ENCODE assay signal across 8 cellular contexts in the genomic region with DNA sequence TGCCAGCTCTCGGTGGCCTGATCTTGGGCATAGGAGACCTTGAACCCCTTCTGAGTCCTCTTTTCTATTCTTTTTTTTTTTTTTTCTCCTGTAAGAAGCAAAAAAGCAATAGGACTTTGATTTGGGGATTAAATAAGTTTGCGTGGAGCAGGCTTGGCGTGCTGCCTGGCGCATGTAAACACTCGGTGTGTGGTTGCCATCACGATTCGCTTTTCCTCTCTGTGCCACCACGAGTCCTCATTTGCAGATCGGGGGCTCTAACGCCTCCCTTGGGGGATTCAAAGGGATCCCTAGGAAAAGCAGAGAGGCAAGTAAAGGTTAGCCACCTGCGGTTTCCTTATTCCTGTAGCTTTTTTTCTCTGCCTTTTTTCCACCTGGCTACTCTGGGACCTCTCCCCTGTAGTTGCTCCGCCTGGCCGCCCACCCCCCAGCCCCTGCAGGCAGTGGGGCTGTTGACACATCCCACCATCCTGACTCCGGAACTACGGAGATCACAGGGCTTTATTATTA. TPM values are rescaled to one million over a fixed set of nuclear protein-coding genes. Genes with fewer than 3 reads are reported as not detected.
DNase-seq lines count a peak whose midpoint lies in the region; ATAC-seq, FAIRE-seq and TF ChIP-seq lines count a peak whose summit lies in the region.

No MANE protein-coding gene starts in this region.

- no peak for TF ChIP-seq POLR2A in NB4 (IDR thresholded peaks at IDR 0.05; ENCODE audit: extremely low read depth, insufficient read length)
- no peak for TF ChIP-seq POLR2A in sigmoid colon (IDR thresholded peaks at IDR 0.05)

- no peak for FAIRE-seq in HTR-8/SVneo (lab: Jason Lieb, UNC)

- ATAC-seq in GM19035 (IDR thresholded peaks at IDR 0.05; ENCODE audit: unreplicated experiment), result no peak

- DNase-seq in EH (ENCODE audit: low read depth), result peak; percentile 58
- peak; percentile 30 for DNase-seq in NB4 (ENCODE audit: low read depth)
- DNase-seq in amniotic epithelial cell (ENCODE audit: low read depth), result peak; percentile 37
- no peak for DNase-seq in iPS DF 6.9 (ENCODE audit: low read depth, low spot score)
- peak; percentile 80 for DNase-seq in sigmoid colon
- DNase-seq in HTR-8/SVneo (ENCODE audit: insufficient read length, low spot score), result no peak
- DNase-seq in NCI-H1694 treated with DMSO at 0.1 percent for 48 hours (lab: John Stamatoyannopoulos, UW), result no peak

- H3K27me3 ChIP-seq in iPS DF 6.9 (ENCODE audit: control insufficient read depth, insufficient read depth, low read length) (no peaks in the 10 kb centered on the region), sigmoid colon (no peaks in the 10 kb centered on the region)

- no CpG with 5 or more reads among the region's 15 CpGs for WGBS in iPS DF 6.9 (ENCODE audit: insufficient coverage, insufficient read length)
- WGBS in sigmoid colon, 2 donors, result 1 to 2% methylated on average over 15 of the region's 15 CpGs

- H3K4me1 ChIP-seq in iPS DF 6.9 (ENCODE audit: control insufficient read depth, insufficient read depth, low read length) (no peaks in the 10 kb centered on the region), sigmoid colon (peaks cover 0 to 76% (median 74%) of the 10 kb centered on the region in 4 donors)

- intact Hi-C loops in sigmoid colon (cut with DNase I), result loop anchor here (5.0 kb wide), 1 partner anchor 168 kb away; the partner anchor contains the start of gene DUS3L

- no peak overlapping the region for H3K27ac ChIP-seq in iPS DF 6.9 (ENCODE audit: low read length)
- H3K27ac ChIP-seq in sigmoid colon, result peak overlapping the region; percentile 95 to 99 (median 98)

- H3K9me3 ChIP-seq in iPS DF 6.9 (ENCODE audit: control insufficient read depth, insufficient read depth, low read length) (no peaks in the 10 kb centered on the region), sigmoid colon (no peaks in the 10 kb centered on the region)

- TF ChIP-seq EP300 in sigmoid colon (IDR thresholded peaks at IDR 0.05), result no peak

- H3K36me3 ChIP-seq in iPS DF 6.9 (ENCODE audit: control insufficient read depth, insufficient read depth, low read length), result peaks cover 27% of the 10 kb centered on the region; the same call in 1 of the 2 replicates
- H3K36me3 ChIP-seq in sigmoid colon, result peaks cover 6 to 54% (median 24%) of the 10 kb centered on the region in 4 donors

- H3K4me3 ChIP-seq in NB4 (ENCODE audit: low read depth, low read length), result peak overlapping the region; percentile 95
- peak overlapping the region; percentile 69; the same call in 1 of the 2 replicates for H3K4me3 ChIP-seq in iPS DF 6.9 (ENCODE audit: low read length)
- peak overlapping the region; percentile 78 to 95 (median 88) for H3K4me3 ChIP-seq in sigmoid colon

- TF ChIP-seq CTCF in NB4 (IDR thresholded peaks at IDR 0.05; ENCODE audit: low read depth, low read length), result no peak
- no peak for TF ChIP-seq CTCF in sigmoid colon (IDR thresholded peaks at IDR 0.05)

RNA-seq across cellular contexts. Expression of gene SAFB, which starts 1.3 kb away (rescaled TPM):
- 10 to 100 TPM; 48.9 to 75.9 (median 60.4) TPM for total RNA-seq in sigmoid colon
- polyA plus RNA-seq in sigmoid colon, result 10 to 100 TPM; 25.7 to 64.1 (median 30.6) TPM

RNA-seq across cellular contexts. Expression of gene SAFB2, which starts 1.6 kb away (rescaled TPM):
- 10 to 100 TPM; 22.8 to 80.0 (median 38.1) TPM for total RNA-seq in sigmoid colon
- polyA plus RNA-seq in sigmoid colon, result 10 to 100 TPM; 22.2 to 58.8 (median 24.3) TPM

RNA-seq across cellular contexts. Expression of gene MICOS13, which starts 56.1 kb away (rescaled TPM):
- 10 to 100 TPM; 39.6 to 87.8 (median 61.7) TPM for total RNA-seq in sigmoid colon
- 100 to 1,000 TPM; 110 to 160 (median 120) TPM for polyA plus RNA-seq in sigmoid colon

RNA-seq across cellular contexts. Expression of gene TINCR, which starts 56.5 kb away (rescaled TPM):
- under 1 TPM in 3 of 4 donors, not detected in 1; 0.33 to 0.55 (median 0.41) TPM for total RNA-seq in sigmoid colon
- polyA plus RNA-seq in sigmoid colon, result 10 to 100 TPM in 2 of 3 donors, 1 to 10 TPM in 1; 2.8 to 27.5 (median 12.0) TPM

RNA-seq across cellular contexts. Expression of gene HSD11B1L, which starts 56.6 kb away (rescaled TPM):
- total RNA-seq in sigmoid colon, result 10 to 100 TPM; 19.9 to 37.1 (median 23.3) TPM
- 1 to 10 TPM; 4.2 to 8.4 (median 6.3) TPM for polyA plus RNA-seq in sigmoid colon

Comparison
In these comparisons a context has a peak if more than half of its experiments do, and no peak if none do; other contexts are left out.
1. DNase-seq: peak in EH (single experiment), NB4 (single experiment), amniotic epithelial cell (single experiment) and sigmoid colon (single experiment); none in iPS DF 6.9 (single experiment), HTR-8/SVneo (single experiment) and NCI-H1694 treated with DMSO at 0.1 percent for 48 hours (single experiment).
2. Peak in every context shown above with its lines, with median percentiles within 50 percentile points of each other: H3K4me3 ChIP-seq.